ENCODE assay signal across 8 cellular contexts in the genomic region with DNA sequence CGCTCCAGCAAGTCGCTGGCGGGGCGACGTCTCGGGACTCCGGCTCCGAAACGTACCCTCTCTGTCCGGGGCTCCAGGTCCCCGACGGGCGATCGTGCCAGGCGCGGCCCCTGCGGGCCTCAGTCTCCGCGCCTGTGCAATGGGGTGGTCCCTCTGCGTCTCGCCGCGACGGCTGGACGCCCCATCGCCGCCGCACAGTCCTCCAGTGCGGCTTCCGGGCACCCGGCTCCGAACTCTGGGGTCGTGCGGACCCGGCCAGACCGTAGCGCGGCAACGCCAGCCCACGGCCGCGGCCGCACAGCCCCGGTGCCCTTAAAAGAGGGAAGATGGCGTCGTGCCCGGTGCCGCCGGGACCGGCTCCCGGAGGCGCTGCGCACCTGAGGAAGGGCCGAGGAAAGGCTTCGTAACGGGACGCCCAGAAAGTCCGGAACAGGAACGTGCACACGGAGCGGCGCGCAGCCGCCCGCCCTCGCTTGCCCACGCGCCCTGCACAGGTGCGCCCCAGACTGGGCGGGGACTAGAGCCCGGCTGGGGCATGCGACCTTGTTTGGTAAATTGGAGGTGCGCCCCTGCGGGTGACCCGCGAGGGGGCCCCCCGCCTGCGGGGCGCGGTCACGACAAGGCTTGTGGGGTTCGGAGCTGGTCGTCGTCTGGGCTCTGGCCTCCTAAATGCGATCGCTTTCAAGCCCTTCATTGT. TPM values are rescaled to one million over a fixed set of nuclear protein-coding genes. Genes with fewer than 3 reads are reported as not detected.
A peak's percentile ranks its signal among the peaks of the same experiment; 100 is the strongest.
DNase-seq lines count a peak whose midpoint lies in the region; ATAC-seq and TF ChIP-seq lines count a peak whose summit lies in the region.

No MANE protein-coding gene starts in this region.

- no peak overlapping the region for H3K27ac Mint-ChIP-seq in activated CD8-positive, alpha-beta memory T cell treated with anti-CD3 and anti-CD28 coated beads, Interleukin-2, amount 10 ng/mL, durations not matched to agents 7 days and 5 days

- H3K27me3 ChIP-seq in fibroblast of lung (ENCODE audit: control insufficient read depth, insufficient read depth, low read length) (peaks cover 40% of the 10 kb centered on the region), osteoblast (ENCODE audit: insufficient read depth, low read length) (peaks cover 57% of the 10 kb centered on the region)

- no peaks in the 10 kb centered on the region for H4K20me1 ChIP-seq in fibroblast of lung (ENCODE audit: control insufficient read depth, extremely low read depth, insufficient read depth, low read length)
- H4K20me1 ChIP-seq in osteoblast (ENCODE audit: insufficient read depth, low read length) = no peaks in the 10 kb centered on the region

- H2AFZ ChIP-seq in fibroblast of lung (ENCODE audit: low read length) (no peak overlapping the region), osteoblast (ENCODE audit: low read length) (peak overlapping the region; percentile 15)

- H3K4me2 ChIP-seq in fibroblast of lung (ENCODE audit: extremely low read depth, insufficient read depth, low read length) (peak overlapping the region; percentile 71), osteoblast (ENCODE audit: insufficient read depth, low read length) (peak overlapping the region; percentile 77)

- H3K4me3 ChIP-seq in fibroblast of lung (replicated peaks in 1 of 4; ENCODE audit: control extremely low read depth in 1 of 4, insufficient read depth in 1 of 4, low read depth in 3 of 4, low read length in 4 of 4) = peak overlapping the region in 3 of 4 experiments; percentile 15 to 44 (median 27)
- peak overlapping the region; percentile 53 for H3K4me3 ChIP-seq in osteoblast (ENCODE audit: insufficient read depth, low read length)

- peaks cover 35% of the 10 kb centered on the region for H3K27me3 Mint-ChIP-seq in activated CD8-positive, alpha-beta memory T cell treated with anti-CD3 and anti-CD28 coated beads, Interleukin-2, amount 10 ng/mL, durations not matched to agents 7 days and 5 days

- no peaks in the 10 kb centered on the region for H3K9me3 Mint-ChIP-seq in activated CD8-positive, alpha-beta memory T cell treated with anti-CD3 and anti-CD28 coated beads, Interleukin-2, amount 10 ng/mL, durations not matched to agents 7 days and 5 days (ENCODE audit: low read depth)

- peak; percentile 62 for ATAC-seq in activated CD8-positive, alpha-beta memory T cell treated with anti-CD3 and anti-CD28 coated beads, Interleukin-2, amount 10 ng/mL, durations not matched to agents 7 days and 5 days
- ATAC-seq in GM21825 (IDR thresholded peaks at IDR 0.05; ENCODE audit: unreplicated experiment) (no peak), HG02610 (IDR thresholded peaks at IDR 0.05; ENCODE audit: unreplicated experiment) (no peak)

- H3K79me2 ChIP-seq in fibroblast of lung (ENCODE audit: control insufficient read depth, insufficient read depth, low read length) = no peaks in the 10 kb centered on the region
- H3K79me2 ChIP-seq in osteoblast (ENCODE audit: insufficient read depth, low read length) = no peaks in the 10 kb centered on the region

- H3K4me1 ChIP-seq in fibroblast of lung (ENCODE audit: control insufficient read depth, extremely low read depth, insufficient read depth, low read length) = peaks cover 2% of the 10 kb centered on the region
- H3K4me1 ChIP-seq in osteoblast (ENCODE audit: insufficient read depth, low read length) = peaks cover 4% of the 10 kb centered on the region

- TF ChIP-seq CTCF in fibroblast of lung (conservative IDR thresholded peaks at IDR 0.05 in 1 of 2, IDR thresholded peaks at IDR 0.05 in 1 of 2; ENCODE audit: low read depth in 1 of 2, low read length in 2 of 2) = no peak
- no peak for TF ChIP-seq CTCF in osteoblast (IDR thresholded peaks at IDR 0.05; ENCODE audit: extremely low read depth, low read depth, low read length)

- H3K4me3 Mint-ChIP-seq in activated CD8-positive, alpha-beta memory T cell treated with anti-CD3 and anti-CD28 coated beads, Interleukin-2, amount 10 ng/mL, durations not matched to agents 7 days and 5 days = peak overlapping the region; percentile 52

- H3K4me1 Mint-ChIP-seq in activated CD8-positive, alpha-beta memory T cell treated with anti-CD3 and anti-CD28 coated beads, Interleukin-2, amount 10 ng/mL, durations not matched to agents 7 days and 5 days = peaks cover 7% of the 10 kb centered on the region

- CTCF ChIA-PET in activated CD8-positive, alpha-beta memory T cell treated with anti-CD3 and anti-CD28 coated beads, Interleukin-2, amount 10 ng/mL, durations not matched to agents 7 days and 5 days (lab: Charles Lee) = interaction anchor here (1.4 to 2.5 kb wide), 4 partner anchors 21 to 77 kb away, joined by 3 to 7 read pairs (median 6); a partner anchor contains a TSS

- DNase-seq in activated CD8-positive, alpha-beta memory T cell treated with anti-CD3 and anti-CD28 coated beads, Interleukin-2, amount 10 ng/mL, durations not matched to agents 7 days and 5 days = peak; percentile 43
- no peak for DNase-seq in fibroblast of lung (ENCODE audit: low read depth in 2 of 2)
- peak; percentile 83 for DNase-seq in osteoblast (ENCODE audit: insufficient read length, low spot score, missing footprints)
- DNase-seq in HK-2 (ENCODE audit: unreplicated experiment) = no peak

- peak; percentile 9 for TF ChIP-seq POLR2A in GM10847 (IDR thresholded peaks at IDR 0.05; ENCODE audit: extremely low read depth, insufficient read length)

- H3K9me3 ChIP-seq in KOPT-K1 (ENCODE audit: insufficient read depth, low read length, poor library complexity, severe bottlenecking) (no peaks in the 10 kb centered on the region), fibroblast of lung (ENCODE audit: control insufficient read depth, insufficient read depth, low read depth, low read length) (no peaks in the 10 kb centered on the region), osteoblast (ENCODE audit: low read depth, low read length) (no peaks in the 10 kb centered on the region)

- no peaks in the 10 kb centered on the region for H3K36me3 Mint-ChIP-seq in activated CD8-positive, alpha-beta memory T cell treated with anti-CD3 and anti-CD28 coated beads, Interleukin-2, amount 10 ng/mL, durations not matched to agents 7 days and 5 days

- no peaks in the 10 kb centered on the region for H3K36me3 ChIP-seq in KOPT-K1 (ENCODE audit: insufficient read depth, low read length)
- no peaks in the 10 kb centered on the region for H3K36me3 ChIP-seq in fibroblast of lung (ENCODE audit: control insufficient read depth, insufficient read depth, low read length)
- H3K36me3 ChIP-seq in osteoblast (ENCODE audit: insufficient read depth, low read length) = no peaks in the 10 kb centered on the region

- peak overlapping the region; percentile 72 for H3K27ac ChIP-seq in KOPT-K1 (ENCODE audit: low read depth, low read length, poor library complexity, severe bottlenecking)
- H3K27ac ChIP-seq in fibroblast of lung (ENCODE audit: insufficient read depth, low read length) = no peak overlapping the region
- no peak overlapping the region for H3K27ac ChIP-seq in osteoblast (ENCODE audit: low read depth, low read length)

- no peak overlapping the region for H3K9ac ChIP-seq in fibroblast of lung (ENCODE audit: insufficient read depth, low read length)

RNA-seq across cellular contexts. Expression of a gene that starts 0.5 kb away (rescaled TPM):
- total RNA-seq in activated CD8-positive, alpha-beta memory T cell treated with anti-CD3 and anti-CD28 coated beads, Interleukin-2, amount 10 ng/mL, durations not matched to agents 7 days and 5 days = 1 to 10 TPM; 1.5 to 1.9 TPM
- not detected in 2 replicates for total RNA-seq in fibroblast of lung
- polyA plus RNA-seq in fibroblast of lung = not detected in 2 replicates
- not detected in 2 replicates for polyA plus RNA-seq in fibroblast of lung (2012)
- polyA minus RNA-seq in fibroblast of lung (ENCODE audit: low replicate concordance) = not detected in 2 replicates
- not detected in 2 replicates for total RNA-seq in osteoblast

RNA-seq across cellular contexts. Expression of a gene that starts 21.9 kb away (rescaled TPM):
- total RNA-seq in activated CD8-positive, alpha-beta memory T cell treated with anti-CD3 and anti-CD28 coated beads, Interleukin-2, amount 10 ng/mL, durations not matched to agents 7 days and 5 days = 1 to 10 TPM; 9.1 to 9.9 TPM
- 13.4 and 15.7 TPM in 2 replicates for total RNA-seq in fibroblast of lung
- polyA plus RNA-seq in fibroblast of lung = 11.7 and 15.8 TPM in 2 replicates
- polyA plus RNA-seq in fibroblast of lung (2012) = 9.1 and 10.7 TPM in 2 replicates
- 14.1 and 19.9 TPM in 2 replicates for polyA minus RNA-seq in fibroblast of lung (ENCODE audit: low replicate concordance)
- 15.9 and 20.0 TPM in 2 replicates for total RNA-seq in osteoblast

RNA-seq across cellular contexts. Expression of a gene that starts 32.1 kb away (rescaled TPM):
- 10 to 100 TPM; 10.7 to 13.2 TPM for total RNA-seq in activated CD8-positive, alpha-beta memory T cell treated with anti-CD3 and anti-CD28 coated beads, Interleukin-2, amount 10 ng/mL, durations not matched to agents 7 days and 5 days
- total RNA-seq in fibroblast of lung (8.4 and 8.5 TPM in 2 replicates), osteoblast (12.7 and 21.4 TPM in 2 replicates)
- polyA plus RNA-seq in fibroblast of lung = 9.3 and 12.1 TPM in 2 replicates
- polyA plus RNA-seq in fibroblast of lung (2012) = 11.4 and 15.6 TPM in 2 replicates
- polyA minus RNA-seq in fibroblast of lung (ENCODE audit: low replicate concordance) = 5.9 and 11.4 TPM in 2 replicates

RNA-seq across cellular contexts. Expression of a gene that starts 40.3 kb away (rescaled TPM):
- total RNA-seq in activated CD8-positive, alpha-beta memory T cell treated with anti-CD3 and anti-CD28 coated beads, Interleukin-2, amount 10 ng/mL, durations not matched to agents 7 days and 5 days = 100 to 1,000 TPM; 118 to 131 TPM
- 179 and 243 TPM in 2 replicates for total RNA-seq in fibroblast of lung
- 47.5 and 67.1 TPM in 2 replicates for polyA plus RNA-seq in fibroblast of lung
- 172 and 274 TPM in 2 replicates for polyA plus RNA-seq in fibroblast of lung (2012)
- 16.6 and 21.0 TPM in 2 replicates for polyA minus RNA-seq in fibroblast of lung (ENCODE audit: low replicate concordance)
- total RNA-seq in osteoblast = 274 and 297 TPM in 2 replicates

Comparison
In these comparisons a context has a peak if more than half of its experiments do, and no peak if none do; other contexts are left out.
1. DNase-seq: peak in activated CD8-positive, alpha-beta memory T cell treated with anti-CD3 and anti-CD28 coated beads, Interleukin-2, amount 10 ng/mL, durations not matched to agents 7 days and 5 days (single experiment) and osteoblast (single experiment); none in fibroblast of lung (0 of 2) and HK-2 (single experiment).